In genomic region chr3:152519376-152519775, GRCh38 we compare ENCODE assay signal across 20 cellular contexts.
A peak's percentile ranks its signal among the peaks of the same experiment; 100 is the strongest.
DNase-seq lines count a peak whose midpoint lies in the region; ATAC-seq and TF ChIP-seq lines count a peak whose summit lies in the region.
"Had no signal": no experiment of that assay in that cellular context is flagged by ENCODE, and none has a peak within 500 bp of the region (broad histone marks: within the 10 kb centered on the region; RNA-seq: fewer than 3 reads in every experiment).

No MANE protein-coding gene starts in this region.

- intact Hi-C loops in transverse colon (cut with DNase I; ENCODE audit: low total_unique reads): no loop called here

- DNase-seq in transverse colon: no peak
- no peak for DNase-seq in NCI-H82 treated with DMSO at 0.1 percent for 48 hours (lab: John Stamatoyannopoulos, UW; ENCODE audit: unreplicated experiment)
- DNase-seq in glomerular visceral epithelial cell (ENCODE audit: extremely low spot score): no peak
- DNase-seq in NCI-H2081 (lab: John Stamatoyannopoulos, UW): no peak
- DNase-seq: activated gamma-delta T cell treated with Interleukin-2 at 50 U/mL for 16 hours; CD8-positive, alpha-beta memory T cell; erythroblast; head of caudate nucleus; KG1; OCI-M1; sigmoid colon; stimulated activated CD4-positive, alpha-beta T cell treated with anti-CD3 and anti-CD28 coated beads, Interleukin-4, amount 100 ng/mL, for 4 hours; stimulated activated naive CD8-positive, alpha-beta T cell treated with anti-CD3 and anti-CD28 coated beads, Interleukin-15, Interleukin-2, amounts not matched to agents 100 U/mL and 50 U/mL, for 24 hours; uterus had no signal

- H3K4me1 ChIP-seq in transverse colon: no peaks in the 10 kb centered on the region
- H3K4me1 ChIP-seq: uterus had no signal

- H3K9me3 ChIP-seq in transverse colon: no peaks in the 10 kb centered on the region
- H3K9me3 ChIP-seq: neutrophil, sigmoid colon, uterus had no signal

- H3K27ac ChIP-seq in transverse colon: no peak overlapping the region
- H3K27ac ChIP-seq: coronary artery, neutrophil, sigmoid colon, uterus had no signal

- in situ Hi-C loops in transverse colon (cut with MboI; ENCODE audit: low pct_ligation_motif_present in 1 of 4, low pct_unique_long_range_greater_than_20kb in 1 of 4, low sequenced_read_pairs in 3 of 4): loop anchor here in 1 of 4 donors (25.0 kb wide), 1 partner anchor 443 kb away; no protein-coding TSS in a partner anchor

- TF ChIP-seq EP300 in transverse colon (IDR thresholded peaks at IDR 0.05; ENCODE audit: low read depth): no peak

- TF ChIP-seq POLR2A in transverse colon (IDR thresholded peaks at IDR 0.05): no peak

- no peak overlapping the region for H3K4me3 ChIP-seq in transverse colon
- H3K4me3 ChIP-seq: coronary artery, sigmoid colon, uterus had no signal

- no peak for TF ChIP-seq CTCF in transverse colon (IDR thresholded peaks at IDR 0.05)

- H3K27me3 ChIP-seq in transverse colon: no peaks in the 10 kb centered on the region
- H3K27me3 ChIP-seq: neutrophil, sigmoid colon, uterus had no signal

- H3K36me3 ChIP-seq in transverse colon: no peaks in the 10 kb centered on the region
- H3K36me3 ChIP-seq: neutrophil, sigmoid colon, uterus had no signal

- ATAC-seq in GM18508 (IDR thresholded peaks at IDR 0.05; ENCODE audit: insufficient read depth, unreplicated experiment): peak; percentile 55
- peak; percentile 40 for ATAC-seq in GM21367 (IDR thresholded peaks at IDR 0.05; ENCODE audit: unreplicated experiment)
- peak; percentile 58 for ATAC-seq in HG02852 (IDR thresholded peaks at IDR 0.05; ENCODE audit: unreplicated experiment)
- ATAC-seq in HG03521 (IDR thresholded peaks at IDR 0.05; ENCODE audit: unreplicated experiment): peak; percentile 50
- ATAC-seq: stimulated activated naive CD8-positive, alpha-beta T cell treated with anti-CD3 and anti-CD28 coated beads, Interleukin-15, Interleukin-2, amounts not matched to agents 100 U/mL and 50 U/mL, for 24 hours had no signal
